ENCODE assay signal across 13 cellular contexts in genomic region chr1:197441990-197442389, GRCh38.
DNase-seq lines count a peak whose midpoint lies in the region; ATAC-seq, FAIRE-seq and TF ChIP-seq lines count a peak whose summit lies in the region.
"Had no signal": no experiment of that assay in that cellular context is flagged by ENCODE, and none has a peak within 500 bp of the region (broad histone marks: within the 10 kb centered on the region; RNA-seq: fewer than 3 reads in every experiment).

No MANE protein-coding gene starts in this region.

- intact Hi-C loops in Right ventricle myocardium superior (cut with DNase I) = no loop called here

- H3K27me3 Mint-ChIP-seq in natural killer cell treated with Interleukin-12 subunit alpha and Interleukin-12 subunit beta and Interleukin-15 and Interleukin-18, amount 100 ng/mL, for 72 hours = peaks cover 3 to 20% of the 10 kb centered on the region in 2 donors

- peak; percentile 29 for FAIRE-seq in D721Med (lab: Jason Lieb, UNC)
- FAIRE-seq: G401.6 had no signal

- no peak for DNase-seq in D721Med (ENCODE audit: insufficient read length, low spot score)
- peak; percentile 91 for DNase-seq in amniotic epithelial cell (ENCODE audit: low read depth)
- peak; percentile 81 for DNase-seq in Right ventricle myocardium superior
- no peak for DNase-seq in natural killer cell treated with Interleukin-12 subunit alpha and Interleukin-12 subunit beta and Interleukin-15 and Interleukin-18, amount 100 ng/mL, for 72 hours (ENCODE audit: low spot score)
- DNase-seq in stimulated activated naive CD4-positive, alpha-beta T cell treated with Interleukin-2 at 50 U/mL for 16 hours (lab: John Stamatoyannopoulos, UW) = no peak
- no peak for DNase-seq in stimulated activated CD4-positive, alpha-beta T cell treated with anti-CD3 and anti-CD28 coated beads, Interleukin-2, amount 100 ng/mL, for 24 hours
- DNase-seq: BE2C; stimulated activated CD4-positive, alpha-beta T cell treated with anti-CD3 and anti-CD28 coated beads, Interleukin-12 subunit alpha, Interleukin-12 subunit beta, amount 100 ng/mL, for 4 hours; T-helper 9 cell had no signal

- H3K9me3 Mint-ChIP-seq in natural killer cell treated with Interleukin-12 subunit alpha and Interleukin-12 subunit beta and Interleukin-15 and Interleukin-18, amount 100 ng/mL, for 72 hours = no peaks in the 10 kb centered on the region
- H3K9me3 Mint-ChIP-seq: activated naive CD4-positive, alpha-beta T cell treated with anti-CD3 and anti-CD28 coated beads, Interleukin-2, amount 50 U/mL, for 72 hours had no signal

- no peak overlapping the region for H3K27ac Mint-ChIP-seq in natural killer cell treated with Interleukin-12 subunit alpha and Interleukin-12 subunit beta and Interleukin-15 and Interleukin-18, amount 100 ng/mL, for 72 hours
- H3K27ac Mint-ChIP-seq: activated naive CD4-positive, alpha-beta T cell treated with anti-CD3 and anti-CD28 coated beads, Interleukin-2, amount 50 U/mL, for 72 hours had no signal

- ATAC-seq in Right ventricle myocardium superior (ENCODE audit: poor library complexity) (peak; percentile 85), HG02798 (IDR thresholded peaks at IDR 0.05; ENCODE audit: poor library complexity, unreplicated experiment) (no peak), GM18858 (IDR thresholded peaks at IDR 0.05; ENCODE audit: unreplicated experiment) (no peak)
- ATAC-seq in natural killer cell treated with Interleukin-12 subunit alpha and Interleukin-12 subunit beta and Interleukin-15 and Interleukin-18, amount 100 ng/mL, for 72 hours = no peak
- ATAC-seq: activated naive CD4-positive, alpha-beta T cell treated with anti-CD3 and anti-CD28 coated beads, Interleukin-2, amount 50 U/mL, for 72 hours had no signal

- H3K36me3 Mint-ChIP-seq in natural killer cell treated with Interleukin-12 subunit alpha and Interleukin-12 subunit beta and Interleukin-15 and Interleukin-18, amount 100 ng/mL, for 72 hours = no peaks in the 10 kb centered on the region
- H3K36me3 Mint-ChIP-seq: activated naive CD4-positive, alpha-beta T cell treated with anti-CD3 and anti-CD28 coated beads, Interleukin-2, amount 50 U/mL, for 72 hours had no signal

- no peaks in the 10 kb centered on the region for H3K4me1 Mint-ChIP-seq in natural killer cell treated with Interleukin-12 subunit alpha and Interleukin-12 subunit beta and Interleukin-15 and Interleukin-18, amount 100 ng/mL, for 72 hours (ENCODE audit: low read depth in 2 of 2)

- no peak for TF ChIP-seq CTCF in D721Med (IDR thresholded peaks at IDR 0.05; ENCODE audit: insufficient read depth, missing control alignments)

- H3K4me3 Mint-ChIP-seq in natural killer cell treated with Interleukin-12 subunit alpha and Interleukin-12 subunit beta and Interleukin-15 and Interleukin-18, amount 100 ng/mL, for 72 hours = peak overlapping the region; percentile 37

Comparison
In these comparisons a context has a peak if more than half of its experiments do, and no peak if none do; other contexts are left out.
1. DNase-seq: peak in amniotic epithelial cell (single experiment) and Right ventricle myocardium superior (single experiment); none in D721Med (single experiment), natural killer cell treated with Interleukin-12 subunit alpha and Interleukin-12 subunit beta and Interleukin-15 and Interleukin-18, amount 100 ng/mL, for 72 hours (single experiment), stimulated activated naive CD4-positive, alpha-beta T cell treated with Interleukin-2 at 50 U/mL for 16 hours (single experiment) and stimulated activated CD4-positive, alpha-beta T cell treated with anti-CD3 and anti-CD28 coated beads, Interleukin-2, amount 100 ng/mL, for 24 hours (0 of 2).